Comparison of ENCODE assay signal across 9 cellular contexts in the genomic region with DNA sequence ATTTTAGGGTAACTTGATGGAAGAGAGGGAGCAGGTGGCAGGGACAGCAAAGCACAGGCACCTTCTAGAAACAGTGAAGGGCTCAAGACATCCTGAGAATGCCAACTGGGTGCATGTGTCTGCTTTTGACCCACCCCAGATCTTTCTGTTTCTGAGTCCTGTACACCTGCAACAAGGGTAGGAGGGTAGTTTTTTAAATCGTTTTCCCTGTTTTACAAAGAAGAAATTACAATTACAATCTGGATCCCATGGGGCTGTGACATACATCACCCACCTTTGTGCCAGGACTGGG. TPM values are rescaled to one million over a fixed set of nuclear protein-coding genes. Genes with fewer than 3 reads are reported as not detected.
A peak's percentile ranks its signal among the peaks of the same experiment; 100 is the strongest.
DNase-seq lines count a peak whose midpoint lies in the region; ATAC-seq, FAIRE-seq and TF ChIP-seq lines count a peak whose summit lies in the region.
"Had no signal": no experiment of that assay in that cellular context is flagged by ENCODE, and none has a peak within 500 bp of the region (broad histone marks: within the 10 kb centered on the region; RNA-seq: fewer than 3 reads in every experiment).

No MANE protein-coding gene starts in this region.

- peaks cover 0 to under 1% of the 10 kb centered on the region in 2 experiments; a peak in 1 of 5 replicates for H3K27me3 ChIP-seq in HepG2 (ENCODE audit: control insufficient read depth in 1 of 2, insufficient read depth in 2 of 2, low read length in 2 of 2)

- H3K9me3 Mint-ChIP-seq in activated naive CD4-positive, alpha-beta T cell treated with anti-CD3 and anti-CD28 coated beads, Interleukin-2, amount 50 U/mL, for 24 hours = no peaks in the 10 kb centered on the region
- no peaks in the 10 kb centered on the region for H3K9me3 Mint-ChIP-seq in osteocyte (ENCODE audit: unreplicated experiment)

- no peak for DNase-seq in activated naive CD4-positive, alpha-beta T cell (lab: John Stamatoyannopoulos, UW)
- no peak for DNase-seq in T-helper 17 cell
- no peak for DNase-seq in HepG2 (ENCODE audit: low spot score)
- DNase-seq in ureter (ENCODE audit: low spot score) = peak; percentile 32
- DNase-seq in RCC 7860 (ENCODE audit: low spot score) = no peak
- no peak for DNase-seq in NK-92 (lab: John Stamatoyannopoulos, UW; ENCODE audit: unreplicated experiment)
- no peak for DNase-seq in osteocyte (ENCODE audit: extremely low spot score, unreplicated experiment)
- DNase-seq: effector CD4-positive, alpha-beta T cell had no signal

- H3K79me2 ChIP-seq in HepG2 (ENCODE audit: insufficient read depth, low read length) = no peaks in the 10 kb centered on the region

- in situ Hi-C loops in HepG2 (cut with HindIII; ENCODE audit: extremely low pct_ligation_motif_present, low pct_unique_long_range_greater_than_20kb) = loop anchor here (25.0 kb wide), 1 partner anchor 528 kb away; no protein-coding TSS in a partner anchor

- no peak for TF ChIP-seq POLR2A in HepG2 (IDR thresholded peaks at IDR 0.05; ENCODE audit: insufficient read depth in 1 of 2, low read depth in 2 of 2, low read length in 2 of 2)

- peak overlapping the region; percentile 76 for H3K4me3 Mint-ChIP-seq in activated naive CD4-positive, alpha-beta T cell treated with anti-CD3 and anti-CD28 coated beads, Interleukin-2, amount 50 U/mL, for 24 hours
- H3K4me3 Mint-ChIP-seq in T-helper 17 cell = peak overlapping the region; percentile 82
- no peak overlapping the region for H3K4me3 Mint-ChIP-seq in osteocyte (ENCODE audit: unreplicated experiment)

- no peak for TF ChIP-seq RAD21 in HepG2 (CRISPR knock-in tag; IDR thresholded peaks at IDR 0.05)

- no peak for FAIRE-seq in HepG2 (lab: Jason Lieb, UNC)
- no peak for FAIRE-seq in RCC 7860 (lab: Jason Lieb, UNC)

- peak; percentile 47 for ATAC-seq in T-helper 17 cell
- peak; percentile 8 for ATAC-seq in HepG2

- H3K9me3 ChIP-seq in T-helper 17 cell (ENCODE audit: control insufficient read depth, low read length, poor library complexity, severe bottlenecking) = no peaks in the 10 kb centered on the region
- no peaks in the 10 kb centered on the region for H3K9me3 ChIP-seq in HepG2 (ENCODE audit: low read length)

- H3K4me1 Mint-ChIP-seq in activated naive CD4-positive, alpha-beta T cell treated with anti-CD3 and anti-CD28 coated beads, Interleukin-2, amount 50 U/mL, for 24 hours = peaks cover 58% of the 10 kb centered on the region
- peaks cover 53% of the 10 kb centered on the region for H3K4me1 Mint-ChIP-seq in T-helper 17 cell
- H3K4me1 Mint-ChIP-seq in osteocyte (ENCODE audit: unreplicated experiment) = peaks cover 16% of the 10 kb centered on the region

- 0% methylated on average over 1 of the region's 1 CpG for WGBS in HepG2 (ENCODE audit: low lambda C conversion rate)

- POLR2A ChIA-PET in HepG2 (lab: Yijun Ruan, JAX) = interaction anchor here (1.3 to 4.2 kb wide), 7 partner anchors 10 to 124 kb away, joined by 3 to 51 read pairs (median 4); partner anchors contain the start of gene KLF6

- no peaks in the 10 kb centered on the region for H3K36me3 ChIP-seq in HepG2 (replicated peaks in 1 of 2; ENCODE audit: control insufficient read depth in 1 of 2, insufficient read depth in 2 of 2, low read length in 2 of 2)

- no peak for TF ChIP-seq EP300 in HepG2 (IDR thresholded peaks at IDR 0.05; ENCODE audit: low read depth in 2 of 2, low read length in 2 of 2)
- TF ChIP-seq EP300 in HepG2 (CRISPR knock-in tag; IDR thresholded peaks at IDR 0.05; ENCODE audit: borderline replicate concordance) = no peak

- no TSS peak for BruUV-seq in HepG2 (replicated peaks; lab: Mats Ljungman, UMichigan)

- CTCF ChIA-PET in HepG2 (lab: Yijun Ruan, JAX; ENCODE audit: low intra/inter-chr PET ratio, low total read pairs) = no interaction called here

- H3K4me3 ChIP-seq in HepG2 (replicated peaks in 1 of 3; ENCODE audit: insufficient read depth in 1 of 3, low read depth in 2 of 3, low read length in 3 of 3) = peak overlapping the region; percentile 11 to 50 (median 20); a peak in 5 of 6 replicates

- peak overlapping the region; percentile 82 for H3K4me2 ChIP-seq in HepG2 (ENCODE audit: low read depth, low read length)

- no peak overlapping the region for H2AFZ ChIP-seq in HepG2 (ENCODE audit: low read length)

- H3K9ac ChIP-seq in HepG2 (ENCODE audit: insufficient read depth, low read depth, low read length) = peak overlapping the region; percentile 35

- no peaks in the 10 kb centered on the region for H4K20me1 ChIP-seq in HepG2 (ENCODE audit: insufficient read depth, low read length)

- intact Hi-C loops in HepG2 (cut with micrococcal nuclease; ENCODE audit: unreplicated experiment) = loop anchor here (2.0 kb wide), 1 partner anchor 17 kb away; no protein-coding TSS in a partner anchor

- TF ChIP-seq CTCF in HepG2 (CRISPR knock-in tag; IDR thresholded peaks at IDR 0.05) (no peak), osteocyte (IDR thresholded peaks at IDR 0.05) (no peak)

- H3K36me3 Mint-ChIP-seq in activated naive CD4-positive, alpha-beta T cell treated with anti-CD3 and anti-CD28 coated beads, Interleukin-2, amount 50 U/mL, for 24 hours = peaks cover 1% of the 10 kb centered on the region
- H3K36me3 Mint-ChIP-seq in T-helper 17 cell (ENCODE audit: low read depth) (no peaks in the 10 kb centered on the region), osteocyte (ENCODE audit: unreplicated experiment) (no peaks in the 10 kb centered on the region)

- H3K4me1 ChIP-seq in HepG2 (ENCODE audit: insufficient read depth, low read length) = peaks cover 71% of the 10 kb centered on the region

- H3K27me3 Mint-ChIP-seq in activated naive CD4-positive, alpha-beta T cell treated with anti-CD3 and anti-CD28 coated beads, Interleukin-2, amount 50 U/mL, for 24 hours = no peaks in the 10 kb centered on the region
- H3K27me3 Mint-ChIP-seq in T-helper 17 cell (no peaks in the 10 kb centered on the region), osteocyte (ENCODE audit: unreplicated experiment) (peaks cover 3% of the 10 kb centered on the region)

- no peak overlapping the region for H3K27ac Mint-ChIP-seq in activated naive CD4-positive, alpha-beta T cell treated with anti-CD3 and anti-CD28 coated beads, Interleukin-2, amount 50 U/mL, for 24 hours
- H3K27ac Mint-ChIP-seq in T-helper 17 cell (peak overlapping the region; percentile 84), osteocyte (ENCODE audit: unreplicated experiment) (no peak overlapping the region)

- H3K27ac ChIP-seq in HepG2 (ENCODE audit: extremely low read length, insufficient read depth, low read length) = peak overlapping the region; percentile 60

TF ChIP-seq in HepG2, 621 proteins besides CTCF, POLR2A, EP300 and RAD21 (continues in another document):
- TF ChIP-seq DNMT1 (CRISPR knock-in tag; IDR thresholded peaks at IDR 0.05) (0 out of 2 replicates have a peak, but pooled peaks have one; percentile 1), DNMT3B (CRISPR knock-in tag; conservative IDR thresholded peaks at IDR 0.05) (no peak)
- TF ChIP-seq, protein P1, sequence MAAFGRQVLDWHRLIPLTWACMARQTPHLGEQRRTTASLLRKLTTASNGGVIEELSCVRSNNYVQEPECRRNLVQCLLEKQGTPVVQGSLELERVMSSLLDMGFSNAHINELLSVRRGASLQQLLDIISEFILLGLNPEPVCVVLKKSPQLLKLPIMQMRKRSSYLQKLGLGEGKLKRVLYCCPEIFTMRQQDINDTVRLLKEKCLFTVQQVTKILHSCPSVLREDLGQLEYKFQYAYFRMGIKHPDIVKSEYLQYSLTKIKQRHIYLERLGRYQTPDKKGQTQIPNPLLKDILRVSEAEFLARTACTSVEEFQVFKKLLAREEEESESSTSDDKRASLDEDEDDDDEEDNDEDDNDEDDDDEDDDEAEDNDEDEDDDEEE (CRISPR knock-in tag; IDR thresholded peaks at IDR 0.05) = 0 out of 2 replicates have a peak, but pooled peaks have one; percentile 30

RNA-seq across cellular contexts. Expression of gene KLF6, which starts 19.7 kb away (rescaled TPM):
- total RNA-seq in T-helper 17 cell = 1,000 to 10,000 TPM; 1,918 to 2,317 TPM
- 13.5 and 27.0 TPM in 2 replicates for total RNA-seq in HepG2 (2016; rRNA removed; fragmentation: Illumina TruSeq; extraction: Trizol)
- 17.4 and 21.1 TPM in 2 replicates for total RNA-seq in HepG2 (2016; cell fraction: cytosol; rRNA removed; fragmentation: Illumina TruSeq; extraction: Trizol; ENCODE audit: low read depth)
- 13.7 and 28.9 TPM in 2 replicates for total RNA-seq in HepG2 (2016; cell fraction: insoluble cytoplasmic fraction; rRNA removed; fragmentation: Illumina TruSeq; extraction: Trizol)
- 23.0 and 29.0 TPM in 2 replicates for total RNA-seq in HepG2 (2016; cell fraction: membrane; rRNA removed; fragmentation: Illumina TruSeq; extraction: Trizol)
- total RNA-seq in HepG2 (2016; cell fraction: nucleus; rRNA removed; fragmentation: Illumina TruSeq; extraction: Trizol) = 106 and 113 TPM in 2 replicates
- 71.9 and 75.4 TPM in 2 replicates for polyA plus RNA-seq in HepG2 (2011; rRNA removed)
- polyA plus RNA-seq in HepG2 (2011; cell fraction: cytosol; rRNA removed) = 35.6 and 36.3 TPM in 2 replicates
- 201 and 233 TPM in 2 replicates for polyA plus RNA-seq in HepG2 (2011; cell fraction: nucleus; rRNA removed)
- 28.6 and 64.6 TPM in 2 replicates for polyA plus RNA-seq in HepG2 (2012)
- polyA plus RNA-seq in HepG2 (2016; cell fraction: cytosol; fragmentation: Illumina TruSeq; extraction: Trizol; ENCODE audit: low read depth) = 2.8 and 3.6 TPM in 2 replicates
- 25.4 and 29.8 TPM in 2 replicates for polyA plus RNA-seq in HepG2 (2016; cell fraction: insoluble cytoplasmic fraction; fragmentation: Illumina TruSeq; extraction: Trizol; ENCODE audit: low read depth)
- polyA plus RNA-seq in HepG2 (2016; cell fraction: membrane; fragmentation: Illumina TruSeq; extraction: Trizol; ENCODE audit: low read depth) = 11.0 and 14.7 TPM in 2 replicates
- 165 and 176 TPM in 2 replicates for polyA plus RNA-seq in HepG2 (2016; cell fraction: nucleus; fragmentation: Illumina TruSeq; extraction: Trizol; ENCODE audit: insufficient read depth, low read depth)
- 46.3 and 318 TPM in 2 replicates for polyA minus RNA-seq in HepG2 (2011; rRNA and poly(A)+ RNA removed; ENCODE audit: low replicate concordance)
- 50.8 and 67.4 TPM in 2 replicates for polyA minus RNA-seq in HepG2 (2011; cell fraction: cytosol; rRNA and poly(A)+ RNA removed)
- 544 and 615 TPM in 2 replicates for polyA minus RNA-seq in HepG2 (2011; cell fraction: nucleus; rRNA and poly(A)+ RNA removed)
- 171 TPM for total RNA-seq in ureter
- 263 and 341 TPM in 2 replicates for total RNA-seq in osteocyte
